10 cellular contexts compared by ENCODE assay signal in the genomic region with DNA sequence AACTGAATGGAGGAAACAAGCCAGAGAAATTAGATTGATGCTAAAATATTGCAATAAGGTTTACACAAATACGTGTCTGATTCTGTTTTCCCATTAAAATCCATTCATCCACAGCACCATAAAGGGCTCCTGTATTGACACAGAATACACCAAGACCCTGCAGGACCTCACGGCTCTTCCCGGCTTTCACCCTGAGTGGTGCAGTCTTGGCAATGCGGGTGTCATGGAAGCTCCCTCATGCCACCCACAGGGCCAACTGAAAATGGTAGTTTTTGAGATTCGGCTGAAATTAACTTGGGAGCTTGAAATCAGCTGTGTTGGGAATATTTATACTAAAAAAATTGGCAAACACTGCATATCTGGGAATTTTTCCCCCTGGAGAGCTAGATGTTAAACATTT. TPM values are rescaled to one million over a fixed set of nuclear protein-coding genes. Genes with fewer than 3 reads are reported as not detected.
DNase-seq lines count a peak whose midpoint lies in the region; ATAC-seq and TF ChIP-seq lines count a peak whose summit lies in the region.
"Had no signal": no experiment of that assay in that cellular context is flagged by ENCODE, and none has a peak within 500 bp of the region (broad histone marks: within the 10 kb centered on the region; RNA-seq: fewer than 3 reads in every experiment).

No MANE protein-coding gene starts in this region.

- H3K27ac Mint-ChIP-seq in activated naive CD4-positive, alpha-beta T cell treated with anti-CD3 and anti-CD28 coated beads, Interleukin-2, amount 10 ng/mL, durations not matched to agents 7 days and 5 days, result no peak overlapping the region

- WGBS in thyroid gland, 2 donors, result 45 to 58% methylated on average over 5 of the region's 5 CpGs

- no peaks in the 10 kb centered on the region for H3K9me3 ChIP-seq in thyroid gland

- H3K4me3 Mint-ChIP-seq in activated naive CD4-positive, alpha-beta T cell treated with anti-CD3 and anti-CD28 coated beads, Interleukin-2, amount 10 ng/mL, durations not matched to agents 7 days and 5 days, result no peak overlapping the region

- in situ Hi-C loops in brain microvascular endothelial cell (cut with HindIII; ENCODE audit: low pct_ligation_motif_present, low sequenced_read_pairs), result no loop called here

- ATAC-seq in sciatic nerve, result no peak

- peaks cover 25% of the 10 kb centered on the region for H3K4me1 Mint-ChIP-seq in activated naive CD4-positive, alpha-beta T cell treated with anti-CD3 and anti-CD28 coated beads, Interleukin-2, amount 10 ng/mL, durations not matched to agents 7 days and 5 days

- CTCF ChIA-PET in activated naive CD4-positive, alpha-beta T cell treated with anti-CD3 and anti-CD28 coated beads, Interleukin-2, amount 10 ng/mL, durations not matched to agents 7 days and 5 days (lab: Charles Lee), result interaction anchor here (0.7 to 3.2 kb wide), 16 partner anchors 12 to 237 kb away, joined by 3 to 44 read pairs (median 4); partner anchors contain the start of genes AHRR and LRRC14B

- no peak overlapping the region for H3K27ac ChIP-seq in brain microvascular endothelial cell
- no peak overlapping the region for H3K27ac ChIP-seq in thyroid gland

- no peaks in the 10 kb centered on the region for H3K4me1 ChIP-seq in thyroid gland

- H3K4me3 ChIP-seq in brain microvascular endothelial cell (ENCODE audit: low read depth, low read length) (no peak overlapping the region), retinal pigment epithelial cell (ENCODE audit: low read length) (no peak overlapping the region), thyroid gland (replicated peaks in 1 of 3) (no peak overlapping the region)

- H3K9me3 Mint-ChIP-seq in activated naive CD4-positive, alpha-beta T cell treated with anti-CD3 and anti-CD28 coated beads, Interleukin-2, amount 10 ng/mL, durations not matched to agents 7 days and 5 days, result no peaks in the 10 kb centered on the region

- no peaks in the 10 kb centered on the region for H3K27me3 Mint-ChIP-seq in activated naive CD4-positive, alpha-beta T cell treated with anti-CD3 and anti-CD28 coated beads, Interleukin-2, amount 10 ng/mL, durations not matched to agents 7 days and 5 days

- TF ChIP-seq CTCF in brain microvascular endothelial cell (IDR thresholded peaks at IDR 0.05; ENCODE audit: low read depth, low read length, missing control alignments) (peak; percentile 50), retinal pigment epithelial cell (conservative IDR thresholded peaks at IDR 0.05; ENCODE audit: low read depth, low read length) (peak; percentile 31), thyroid gland (IDR thresholded peaks at IDR 0.05) (peak in 1 of 6 experiments; percentile 11)

- no peak for TF ChIP-seq POLR2A in thyroid gland (IDR thresholded peaks at IDR 0.05)

- peak; percentile 55 for DNase-seq in activated naive CD4-positive, alpha-beta T cell treated with anti-CD3 and anti-CD28 coated beads, Interleukin-2, amount 10 ng/mL, durations not matched to agents 7 days and 5 days
- no peak for DNase-seq in activated naive CD4-positive, alpha-beta T cell treated with Interleukin-2 at 50 U/mL for 16 hours
- DNase-seq in NCI-H1694 treated with DMSO at 0.1 percent for 48 hours (lab: John Stamatoyannopoulos, UW), result peak; percentile 62
- DNase-seq in brain microvascular endothelial cell, result no peak
- no peak for DNase-seq in retinal pigment epithelial cell (ENCODE audit: low read depth)
- DNase-seq in thyroid gland, result no peak
- no peak for DNase-seq in sciatic nerve (ENCODE audit: low spot score)
- DNase-seq in SIG-M5 (lab: John Stamatoyannopoulos, UW), result no peak
- DNase-seq: cortex of kidney, NCI-H510A treated with DMSO at 0.1 percent for 48 hours had no signal

- intact Hi-C loops in thyroid gland (cut with DNase I) (no loop called here), sciatic nerve (cut with DNase I) (no loop called here)

- no peaks in the 10 kb centered on the region for H3K36me3 ChIP-seq in brain microvascular endothelial cell (replicated peaks)
- H3K36me3 ChIP-seq in thyroid gland, result no peaks in the 10 kb centered on the region

- H3K36me3 Mint-ChIP-seq in activated naive CD4-positive, alpha-beta T cell treated with anti-CD3 and anti-CD28 coated beads, Interleukin-2, amount 10 ng/mL, durations not matched to agents 7 days and 5 days, result no peaks in the 10 kb centered on the region

- H3K27me3 ChIP-seq in brain microvascular endothelial cell (replicated peaks), result no peaks in the 10 kb centered on the region
- no peaks in the 10 kb centered on the region for H3K27me3 ChIP-seq in thyroid gland

RNA-seq across cellular contexts. Expression of gene EXOC3, which starts 17.3 kb away (rescaled TPM):
- 10 to 100 TPM; 39.7 to 49.6 (median 45.0) TPM for total RNA-seq in thyroid gland
- total RNA-seq in sciatic nerve, result 58.4 TPM

Comparison
In these comparisons a context has a peak if more than half of its experiments do, and no peak if none do; other contexts are left out.
1. DNase-seq: peak in activated naive CD4-positive, alpha-beta T cell treated with anti-CD3 and anti-CD28 coated beads, Interleukin-2, amount 10 ng/mL, durations not matched to agents 7 days and 5 days (single experiment) and NCI-H1694 treated with DMSO at 0.1 percent for 48 hours (single experiment); none in activated naive CD4-positive, alpha-beta T cell treated with Interleukin-2 at 50 U/mL for 16 hours (single experiment), brain microvascular endothelial cell (single experiment), retinal pigment epithelial cell (single experiment), thyroid gland (0 of 2), sciatic nerve (single experiment) and SIG-M5 (single experiment).